ENCODE assay signal across 8 cellular contexts in genomic region chr2:172846551-172846950, GRCh38.
"Had no signal": no experiment of that assay in that cellular context is flagged by ENCODE, and none has a peak within 500 bp of the region (broad histone marks: within the 10 kb centered on the region; RNA-seq: fewer than 3 reads in every experiment).

No MANE protein-coding gene starts in this region.

- H3K36me3 ChIP-seq: HAP-1 had no signal

- H3K4me3 Mint-ChIP-seq: HFFc6 had no signal

- H3K9me3 ChIP-seq: HAP-1 had no signal

- H3K27ac Mint-ChIP-seq: HFFc6 had no signal

- H3K27ac ChIP-seq: GM23248 had no signal

- H2AFZ ChIP-seq: GM23248 had no signal

- H3K9ac ChIP-seq: GM23248 had no signal

- H3K4me1 ChIP-seq: HAP-1 had no signal

- H3K4me3 ChIP-seq: GM23248, HAP-1, K562 had no signal

- DNase-seq: GM23248, GOT3, H7, HFFc6, IMR-90 had no signal

- ATAC-seq: HCT116, K562 had no signal
